Comparison of ENCODE assay signal across 32 cellular contexts in the genomic region with DNA sequence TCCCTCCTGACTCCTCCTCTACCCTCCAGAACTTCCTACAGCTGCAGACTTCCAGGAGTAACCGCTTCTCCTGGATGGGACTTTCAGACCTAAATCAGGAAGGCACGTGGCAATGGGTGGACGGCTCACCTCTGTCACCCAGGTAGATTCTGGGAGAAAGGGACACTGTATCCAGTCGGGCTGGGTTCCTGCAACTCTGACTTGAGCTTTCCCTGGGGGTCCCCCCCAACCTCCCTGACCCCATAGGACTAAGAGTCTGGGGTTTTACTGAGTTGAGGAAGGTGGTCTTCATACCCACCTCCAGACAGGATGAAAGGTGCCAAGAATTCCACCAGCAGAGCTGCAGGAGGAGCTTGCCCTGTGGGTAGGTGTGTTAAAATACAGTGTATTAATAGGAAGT. TPM values are rescaled to one million over a fixed set of nuclear protein-coding genes. Genes with fewer than 3 reads are reported as not detected.
"Had no signal": no experiment of that assay in that cellular context is flagged by ENCODE, and none has a peak within 500 bp of the region (broad histone marks: within the 10 kb centered on the region; RNA-seq: fewer than 3 reads in every experiment).

No MANE protein-coding gene starts in this region.

- FAIRE-seq: endothelial cell of umbilical vein, islet of Langerhans, keratinocyte had no signal

- DNase-seq: colonic mucosa; cortex of kidney; dermis blood vessel endothelial cell; dorsolateral prefrontal cortex; effector CD4-positive, alpha-beta T cell; effector memory CD4-positive, alpha-beta T cell; esophagus squamous epithelium; foreskin fibroblast; foreskin melanocyte; gastrocnemius medialis; glutamatergic neuron; head of caudate nucleus; heart right ventricle; hippocampal formation; kidney glomerular epithelial cell; left colon; left ventricle myocardium inferior; mammary epithelial cell; mesendoderm; mucosa of descending colon; naive B cell had no signal

- H3K27ac Mint-ChIP-seq: memory B cell, mesothelial cell of epicardium, naive B cell had no signal

- H3K9me3 Mint-ChIP-seq: memory B cell had no signal

- ATAC-seq: esophagus mucosa, gastrocnemius medialis, heart right ventricle, left colon, left lobe of liver, mucosa of descending colon had no signal

- H3K36me3 Mint-ChIP-seq: memory B cell, mesothelial cell of epicardium, naive B cell had no signal

- H3K4me3 Mint-ChIP-seq: memory B cell, mesothelial cell of epicardium had no signal

RNA-seq across cellular contexts. Expression of a gene that starts 4.4 kb away (rescaled TPM):
- total RNA-seq: chondrocyte, colonic mucosa, epithelial cell of proximal tubule, esophagus mucosa, esophagus squamous epithelium, gastrocnemius medialis, heart right ventricle, left colon, left ventricle myocardium inferior, mammary epithelial cell, mucosa of descending colon, myocyte had no signal
- polyA plus RNA-seq: heart right ventricle, keratinocyte, mammary epithelial cell had no signal

RNA-seq across cellular contexts. Expression of a gene that starts 20.2 kb away (rescaled TPM):
- total RNA-seq: chondrocyte, dermis blood vessel endothelial cell, endothelial cell of umbilical vein, glomerular endothelial cell, mammary epithelial cell, mesothelial cell of epicardium, myocyte had no signal
- polyA plus RNA-seq: endothelial cell of umbilical vein, keratinocyte, mammary epithelial cell had no signal

RNA-seq across cellular contexts. Expression of a gene that starts 35.6 kb away (rescaled TPM):
- total RNA-seq: chondrocyte, dermis blood vessel endothelial cell, endothelial cell of umbilical vein, epithelial cell of proximal tubule, esophagus mucosa, glomerular endothelial cell, mammary epithelial cell, mesothelial cell of epicardium, myocyte had no signal
- polyA plus RNA-seq: endothelial cell of umbilical vein, keratinocyte, mammary epithelial cell had no signal
